Comparison of ENCODE assay signal across 1 cellular context in genomic region chr15:83446417-83446816, GRCh38.
TF ChIP-seq lines count a peak whose summit lies in the region.

No MANE protein-coding gene starts in this region.

TF ChIP-seq in H1, 55 proteins besides CTCF, POLR2A, EP300 and RAD21 (continued from another document):
- no peak for TF ChIP-seq RXRA (IDR thresholded peaks at IDR 0.05; ENCODE audit: insufficient read depth, low read depth, low read length)
- TF ChIP-seq SAP30 (IDR thresholded peaks at IDR 0.05; ENCODE audit: insufficient read depth, insufficient replicate concordance, low read length), result no peak
- no peak for TF ChIP-seq KDM1A (IDR thresholded peaks at IDR 0.05; ENCODE audit: borderline replicate concordance, low read length)
- TF ChIP-seq TEAD4 (IDR thresholded peaks at IDR 0.05; ENCODE audit: low read depth, low read length), result no peak
- no peak for TF ChIP-seq SP2 (IDR thresholded peaks at IDR 0.05; ENCODE audit: low read length)
- no peak for TF ChIP-seq CHD7 (IDR thresholded peaks at IDR 0.05; ENCODE audit: insufficient replicate concordance, low read length)
- no peak for TF ChIP-seq CHD2 (IDR thresholded peaks at IDR 0.05; ENCODE audit: low read length)
- no peak for TF ChIP-seq NRF1 (IDR thresholded peaks at IDR 0.05; ENCODE audit: low read depth, low read length)
- TF ChIP-seq TAF1 (IDR thresholded peaks at IDR 0.05; ENCODE audit: low read depth, low read length), result no peak
- TF ChIP-seq EZH2 (IDR thresholded peaks at IDR 0.05; ENCODE audit: low read depth, low read length, severe bottlenecking), result no peak
- TF ChIP-seq SP1 (IDR thresholded peaks at IDR 0.05; ENCODE audit: low read depth, low read length), result no peak
- no peak for TF ChIP-seq ZNF274 (IDR thresholded peaks at IDR 0.05; ENCODE audit: borderline replicate concordance, extremely low read depth, low read length)
- no peak for TF ChIP-seq MAFK (IDR thresholded peaks at IDR 0.05; ENCODE audit: low read depth, low read length)
- TF ChIP-seq BCL11A (IDR thresholded peaks at IDR 0.05; ENCODE audit: low read depth in 2 of 2, low read length in 2 of 2), result no peak
